10 cellular contexts compared by ENCODE assay signal in the genomic region with DNA sequence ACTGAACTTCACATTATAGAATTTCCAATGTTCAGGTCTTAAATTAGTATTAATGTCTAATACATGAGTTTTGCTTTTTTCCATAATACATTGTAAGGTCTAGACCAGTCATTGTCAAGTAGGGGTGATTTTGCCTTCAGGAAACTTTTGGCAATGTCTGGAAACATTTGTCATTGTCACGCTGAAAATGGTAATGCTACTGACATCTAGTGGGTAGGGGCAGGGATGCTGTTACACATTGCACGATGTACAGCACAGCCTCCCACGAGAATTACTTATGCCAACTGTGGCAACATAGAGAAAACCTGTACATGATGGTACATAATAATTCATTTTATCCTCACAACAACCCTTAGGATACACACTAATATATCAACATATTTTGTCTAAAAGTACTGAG.
DNase-seq lines count a peak whose midpoint lies in the region; ATAC-seq and TF ChIP-seq lines count a peak whose summit lies in the region.
"Had no signal": no experiment of that assay in that cellular context is flagged by ENCODE, and none has a peak within 500 bp of the region (broad histone marks: within the 10 kb centered on the region; RNA-seq: fewer than 3 reads in every experiment).

No MANE protein-coding gene starts in this region.

- H3K9ac ChIP-seq in OCI-LY3 (ENCODE audit: low read length): no peak overlapping the region

- no peak overlapping the region; the same call in 1 of the 2 replicates for H3K27ac ChIP-seq in 22Rv1
- H3K27ac ChIP-seq in OCI-LY3 (ENCODE audit: low read length): no peak overlapping the region

- H3K4me3 ChIP-seq in OCI-LY3 (ENCODE audit: low read length): no peak overlapping the region

- no peaks in the 10 kb centered on the region for H3K36me3 ChIP-seq in OCI-LY3 (replicated peaks; ENCODE audit: low read depth, low read length)

- no peak for TF ChIP-seq POLR2A in erythroblast (IDR thresholded peaks at IDR 0.05; ENCODE audit: low read length)

- ATAC-seq in GM19463 (IDR thresholded peaks at IDR 0.05; ENCODE audit: unreplicated experiment) (no peak), GM21381 (IDR thresholded peaks at IDR 0.05; ENCODE audit: unreplicated experiment) (no peak)

- no peaks in the 10 kb centered on the region for H3K27me3 Mint-ChIP-seq in glutamatergic neuron (ENCODE audit: unreplicated experiment)
- H3K27me3 Mint-ChIP-seq: activated B cell treated with CpG ODN at 0.5 μM for 24 hours, naive B cell had no signal

- DNase-seq in GM20000 (ENCODE audit: low spot score) (peak; percentile 3), glutamatergic neuron (no peak), erythroblast (lab: John Stamatoyannopoulos, UW) (no peak), OCI-M2 (lab: John Stamatoyannopoulos, UW; ENCODE audit: unreplicated experiment) (no peak)
- DNase-seq: activated B cell treated with CpG ODN at 0.5 μM for 24 hours, naive B cell had no signal

- H3K27ac Mint-ChIP-seq in glutamatergic neuron (ENCODE audit: unreplicated experiment): no peak overlapping the region
- H3K27ac Mint-ChIP-seq: activated B cell treated with CpG ODN at 0.5 μM for 24 hours, naive B cell had no signal

- peak overlapping the region; percentile 10; the same call in 1 of the 2 replicates for H3K4me2 ChIP-seq in OCI-LY3 (ENCODE audit: low read length)

- no peaks in the 10 kb centered on the region for H3K79me2 ChIP-seq in OCI-LY3 (ENCODE audit: low read length)

- no peak overlapping the region for H2AFZ ChIP-seq in OCI-LY3 (ENCODE audit: low read depth, low read length)

- H3K36me3 Mint-ChIP-seq in glutamatergic neuron (ENCODE audit: unreplicated experiment): no peaks in the 10 kb centered on the region
- H3K36me3 Mint-ChIP-seq: naive B cell had no signal

- no peaks in the 10 kb centered on the region for H3K9me3 ChIP-seq in OCI-LY3 (ENCODE audit: insufficient read depth, low read length)

- H3K4me3 Mint-ChIP-seq in glutamatergic neuron (ENCODE audit: unreplicated experiment): no peak overlapping the region
- H3K4me3 Mint-ChIP-seq: activated B cell treated with CpG ODN at 0.5 μM for 24 hours, naive B cell had no signal

- no peaks in the 10 kb centered on the region for H3K27me3 ChIP-seq in OCI-LY3 (ENCODE audit: low read depth, low read length)

- no peaks in the 10 kb centered on the region for H3K4me1 Mint-ChIP-seq in glutamatergic neuron (ENCODE audit: low read depth, unreplicated experiment)
- H3K4me1 Mint-ChIP-seq: activated B cell treated with CpG ODN at 0.5 μM for 24 hours, naive B cell had no signal

- H3K4me1 ChIP-seq in OCI-LY3 (ENCODE audit: low read length): no peaks in the 10 kb centered on the region

- H3K9me3 Mint-ChIP-seq in glutamatergic neuron (ENCODE audit: unreplicated experiment): peaks cover 1% of the 10 kb centered on the region
- H3K9me3 Mint-ChIP-seq: activated B cell treated with CpG ODN at 0.5 μM for 24 hours had no signal

- H4K20me1 ChIP-seq in OCI-LY3 (ENCODE audit: insufficient read depth, low read length): no peaks in the 10 kb centered on the region

- peak; percentile 70 for TF ChIP-seq CTCF in 22Rv1 (IDR thresholded peaks at IDR 0.05)
- TF ChIP-seq CTCF in GM20000 (IDR thresholded peaks at IDR 0.05; ENCODE audit: extremely low read depth, missing control alignments): peak; percentile 13
- TF ChIP-seq CTCF in OCI-LY3 (IDR thresholded peaks at IDR 0.05; ENCODE audit: low read depth, low read length): peak; percentile 86
- peak; percentile 38 for TF ChIP-seq CTCF in glutamatergic neuron (IDR thresholded peaks at IDR 0.05; ENCODE audit: partially characterized antibody, unreplicated experiment)

Comparison
In these comparisons a context has a peak if more than half of its experiments do, and no peak if none do; other contexts are left out.
1. CTCF ChIP-seq: peak in every context shown above with its lines; median percentile 86 in OCI-LY3; 70 in 22Rv1; 38 in glutamatergic neuron; 13 in GM20000.